In the genomic region with DNA sequence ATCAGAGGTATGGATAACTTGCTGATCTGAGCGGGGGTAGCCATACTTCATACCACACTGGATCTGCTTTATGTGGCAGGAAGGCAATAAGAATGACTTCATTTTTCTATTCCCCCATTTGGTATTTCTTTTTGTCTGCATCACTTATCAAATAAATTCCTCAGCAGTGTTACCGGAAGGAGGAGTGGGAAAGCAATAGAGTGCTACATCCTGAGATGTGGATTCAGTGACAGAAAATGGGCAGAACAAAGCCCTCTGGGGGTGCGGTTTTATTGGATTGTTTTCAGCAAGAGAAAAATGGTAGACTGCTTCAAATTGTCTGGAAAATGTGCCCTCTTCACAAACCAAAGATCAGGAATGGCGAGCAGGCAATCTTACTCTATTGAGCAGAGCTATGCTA, we compare ENCODE assay signal across 16 cellular contexts.
DNase-seq lines count a peak whose midpoint lies in the region; ATAC-seq and TF ChIP-seq lines count a peak whose summit lies in the region.
"Had no signal": no experiment of that assay in that cellular context is flagged by ENCODE, and none has a peak within 500 bp of the region (broad histone marks: within the 10 kb centered on the region; RNA-seq: fewer than 3 reads in every experiment).

No MANE protein-coding gene starts in this region.

- H4K20me1 ChIP-seq in GM23338 (replicated peaks; ENCODE audit: insufficient read depth) (no peaks in the 10 kb centered on the region), OCI-LY3 (ENCODE audit: insufficient read depth, low read length) (no peaks in the 10 kb centered on the region)

- peak overlapping the region; percentile 17 for H3K4me2 ChIP-seq in GM23338
- no peak overlapping the region for H3K4me2 ChIP-seq in OCI-LY3 (ENCODE audit: low read length)

- no peak overlapping the region for H3K9ac ChIP-seq in OCI-LY3 (ENCODE audit: low read length)
- H3K9ac ChIP-seq in iPS-18a (ENCODE audit: low read length) = no peak overlapping the region
- H3K9ac ChIP-seq: GM23248 had no signal

- H3K79me2 ChIP-seq in GM23338 (replicated peaks; ENCODE audit: insufficient read depth) (no peaks in the 10 kb centered on the region), OCI-LY3 (ENCODE audit: low read length) (no peaks in the 10 kb centered on the region)

- no peaks in the 10 kb centered on the region for H3K36me3 ChIP-seq in GM23338 (ENCODE audit: insufficient read depth)
- no peaks in the 10 kb centered on the region for H3K36me3 ChIP-seq in OCI-LY3 (replicated peaks; ENCODE audit: low read depth, low read length)
- no peaks in the 10 kb centered on the region for H3K36me3 ChIP-seq in iPS-18a (ENCODE audit: control insufficient read depth, low read depth, low read length)
- H3K36me3 ChIP-seq in neuron (ENCODE audit: insufficient read depth, low read length) = no peaks in the 10 kb centered on the region
- H3K36me3 ChIP-seq: HAP-1 had no signal

- DNase-seq in GM23338 (ENCODE audit: low spot score) (peak; percentile 25), NCI-H2227 (lab: John Stamatoyannopoulos, UW; ENCODE audit: unreplicated experiment) (no peak), OCI-M2 (lab: John Stamatoyannopoulos, UW; ENCODE audit: unreplicated experiment) (no peak), NCI-H1694 (lab: John Stamatoyannopoulos, UW) (no peak), NCI-H748 (lab: John Stamatoyannopoulos, UW; ENCODE audit: unreplicated experiment) (no peak)
- DNase-seq: C1 segment of cervical spinal cord; Calu3; CD4-positive, alpha-beta T cell; DMS 273 treated with DMSO at 0.1 percent for 48 hours; GM23248 had no signal

- peak; percentile 39; the same call in 2 of the 3 replicates for ATAC-seq in GM23338
- ATAC-seq: GM12878 had no signal

- H3K9me2 ChIP-seq in GM23338 (ENCODE audit: insufficient read depth) = no peaks in the 10 kb centered on the region

- H3K36me3 Mint-ChIP-seq in GM23338 (ENCODE audit: low read depth) = no peaks in the 10 kb centered on the region

- no peak overlapping the region for H3K4me3 ChIP-seq in GM23338
- H3K4me3 ChIP-seq in OCI-LY3 (ENCODE audit: low read length) = no peak overlapping the region
- H3K4me3 ChIP-seq in iPS-18a (ENCODE audit: low read length) = peak overlapping the region; percentile 30
- H3K4me3 ChIP-seq in neuron (ENCODE audit: low read length) = no peak overlapping the region
- H3K4me3 ChIP-seq: GM12878, GM23248, HAP-1 had no signal

- H3K27me3 Mint-ChIP-seq in GM23338 (ENCODE audit: insufficient read depth, low read depth, poor library complexity) = no peaks in the 10 kb centered on the region
- H3K27me3 Mint-ChIP-seq: B cell; CD4-positive, alpha-beta T cell had no signal

- no peaks in the 10 kb centered on the region for H3F3A ChIP-seq in GM23338 (replicated peaks; ENCODE audit: low read depth)

- H3K27me3 ChIP-seq in GM23338 (ENCODE audit: insufficient read depth) = no peaks in the 10 kb centered on the region
- H3K27me3 ChIP-seq in OCI-LY3 (ENCODE audit: low read depth, low read length) = no peaks in the 10 kb centered on the region
- no peaks in the 10 kb centered on the region for H3K27me3 ChIP-seq in iPS-18a (ENCODE audit: control insufficient read depth, insufficient read depth, low read length)
- no peaks in the 10 kb centered on the region for H3K27me3 ChIP-seq in neuron (ENCODE audit: insufficient read depth, low read length)

- TF ChIP-seq CTCF in GM23338 (conservative IDR thresholded peaks at IDR 0.05; ENCODE audit: low read depth in 2 of 2) (no peak), OCI-LY3 (IDR thresholded peaks at IDR 0.05; ENCODE audit: low read depth, low read length) (no peak)

- H3K27ac ChIP-seq in GM23338 (ENCODE audit: low read depth) = peak overlapping the region; percentile 55
- H3K27ac ChIP-seq in OCI-LY3 (ENCODE audit: low read length) = no peak overlapping the region
- no peak overlapping the region for H3K27ac ChIP-seq in iPS-18a (ENCODE audit: low read length)
- H3K27ac ChIP-seq: GM23248 had no signal

- H3K27ac Mint-ChIP-seq in GM23338 = peak overlapping the region; percentile 22; the same call in 1 of the 2 replicates
- H3K27ac Mint-ChIP-seq: B cell; CD4-positive, alpha-beta T cell had no signal

- H2AFZ ChIP-seq in GM23338 (peak overlapping the region; percentile 11; the same call in 1 of the 2 replicates), OCI-LY3 (ENCODE audit: low read depth, low read length) (0 out of 2 replicates have a peak overlapping the region, but pooled peaks have one; percentile 21), neuron (ENCODE audit: low read depth, low read length) (peak overlapping the region; percentile 68)
- H2AFZ ChIP-seq: GM23248 had no signal

- H3K9me3 Mint-ChIP-seq in GM23338 = no peaks in the 10 kb centered on the region

- no peaks in the 10 kb centered on the region for H3K9me3 ChIP-seq in OCI-LY3 (ENCODE audit: insufficient read depth, low read length)
- no peaks in the 10 kb centered on the region for H3K9me3 ChIP-seq in iPS-18a (ENCODE audit: control insufficient read depth, low read depth, low read length)
- no peaks in the 10 kb centered on the region for H3K9me3 ChIP-seq in neuron (ENCODE audit: low read length)
- H3K9me3 ChIP-seq: HAP-1 had no signal

- no peak overlapping the region for H3K4me3 Mint-ChIP-seq in GM23338
- H3K4me3 Mint-ChIP-seq: B cell; CD4-positive, alpha-beta T cell had no signal

- peaks cover 35% of the 10 kb centered on the region for H3K4me1 ChIP-seq in GM23338 (ENCODE audit: insufficient read depth)
- no peaks in the 10 kb centered on the region for H3K4me1 ChIP-seq in OCI-LY3 (ENCODE audit: low read length)
- peaks cover 26% of the 10 kb centered on the region for H3K4me1 ChIP-seq in iPS-18a (ENCODE audit: control insufficient read depth, low read depth, low read length)
- peaks cover 4% of the 10 kb centered on the region for H3K4me1 ChIP-seq in neuron (ENCODE audit: insufficient read depth, low read length)
- H3K4me1 ChIP-seq: HAP-1 had no signal

- peaks cover 29% of the 10 kb centered on the region for H3K4me1 Mint-ChIP-seq in GM23338
- H3K4me1 Mint-ChIP-seq: B cell had no signal

TF ChIP-seq in GM23338, 12 proteins besides CTCF, POLR2A, EP300 and RAD21:
- no peak for TF ChIP-seq NANOG (IDR thresholded peaks at IDR 0.05; ENCODE audit: borderline replicate concordance)
- no peak for TF ChIP-seq EZH2phosphoT487 (IDR thresholded peaks at IDR 0.05; ENCODE audit: unreplicated experiment)
- no peak for TF ChIP-seq POLR2AphosphoS5 (IDR thresholded peaks at IDR 0.05; ENCODE audit: low read depth)
- TF ChIP-seq EZH2 (IDR thresholded peaks at IDR 0.05; ENCODE audit: low read depth, unreplicated experiment) = no peak
- TF ChIP-seq, protein P1, sequence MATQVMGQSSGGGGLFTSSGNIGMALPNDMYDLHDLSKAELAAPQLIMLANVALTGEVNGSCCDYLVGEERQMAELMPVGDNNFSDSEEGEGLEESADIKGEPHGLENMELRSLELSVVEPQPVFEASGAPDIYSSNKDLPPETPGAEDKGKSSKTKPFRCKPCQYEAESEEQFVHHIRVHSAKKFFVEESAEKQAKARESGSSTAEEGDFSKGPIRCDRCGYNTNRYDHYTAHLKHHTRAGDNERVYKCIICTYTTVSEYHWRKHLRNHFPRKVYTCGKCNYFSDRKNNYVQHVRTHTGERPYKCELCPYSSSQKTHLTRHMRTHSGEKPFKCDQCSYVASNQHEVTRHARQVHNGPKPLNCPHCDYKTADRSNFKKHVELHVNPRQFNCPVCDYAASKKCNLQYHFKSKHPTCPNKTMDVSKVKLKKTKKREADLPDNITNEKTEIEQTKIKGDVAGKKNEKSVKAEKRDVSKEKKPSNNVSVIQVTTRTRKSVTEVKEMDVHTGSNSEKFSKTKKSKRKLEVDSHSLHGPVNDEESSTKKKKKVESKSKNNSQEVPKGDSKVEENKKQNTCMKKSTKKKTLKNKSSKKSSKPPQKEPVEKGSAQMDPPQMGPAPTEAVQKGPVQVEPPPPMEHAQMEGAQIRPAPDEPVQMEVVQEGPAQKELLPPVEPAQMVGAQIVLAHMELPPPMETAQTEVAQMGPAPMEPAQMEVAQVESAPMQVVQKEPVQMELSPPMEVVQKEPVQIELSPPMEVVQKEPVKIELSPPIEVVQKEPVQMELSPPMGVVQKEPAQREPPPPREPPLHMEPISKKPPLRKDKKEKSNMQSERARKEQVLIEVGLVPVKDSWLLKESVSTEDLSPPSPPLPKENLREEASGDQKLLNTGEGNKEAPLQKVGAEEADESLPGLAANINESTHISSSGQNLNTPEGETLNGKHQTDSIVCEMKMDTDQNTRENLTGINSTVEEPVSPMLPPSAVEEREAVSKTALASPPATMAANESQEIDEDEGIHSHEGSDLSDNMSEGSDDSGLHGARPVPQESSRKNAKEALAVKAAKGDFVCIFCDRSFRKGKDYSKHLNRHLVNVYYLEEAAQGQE (IDR thresholded peaks at IDR 0.05; ENCODE audit: unreplicated experiment) = no peak
TF ChIP-seq in GM23338: peak in this region for 0.

Comparison
In these comparisons a context has a peak if more than half of its experiments do, and no peak if none do; other contexts are left out.
1. H2AFZ ChIP-seq: peak in every context shown above with its lines; median percentile 68 in neuron; 21 in OCI-LY3; 11 in GM23338.